In genomic region chr9:93190656-93191353, GRCh38 we compare ENCODE assay signal across 20 cellular contexts. TPM values are rescaled to one million over a fixed set of nuclear protein-coding genes. Genes with fewer than 3 reads are reported as not detected.
"Had no signal": no experiment of that assay in that cellular context is flagged by ENCODE, and none has a peak within 500 bp of the region (broad histone marks: within the 10 kb centered on the region; RNA-seq: fewer than 3 reads in every experiment).

No MANE protein-coding gene starts in this region.

- H3K27ac ChIP-seq: epithelial cell of prostate, neural progenitor cell, ovary had no signal

- H3K27me3 ChIP-seq: dorsolateral prefrontal cortex, ovary, transverse colon had no signal

- H3K9me3 Mint-ChIP-seq: activated CD4-positive, alpha-beta memory T cell treated with anti-CD3 and anti-CD28 coated beads, Interleukin-2, amount 10 ng/mL, durations not matched to agents 7 days and 5 days; neural progenitor cell had no signal

- H3K27ac Mint-ChIP-seq: activated CD4-positive, alpha-beta memory T cell treated with anti-CD3 and anti-CD28 coated beads, Interleukin-2, amount 10 ng/mL, durations not matched to agents 7 days and 5 days; activated CD8-positive, alpha-beta memory T cell treated with anti-CD3 and anti-CD28 coated beads, Interleukin-2, amount 10 ng/mL, durations not matched to agents 7 days and 5 days; activated naive CD8-positive, alpha-beta T cell; neural progenitor cell had no signal

- H3K36me3 ChIP-seq: neural progenitor cell, ovary, transverse colon had no signal

- H3K4me1 Mint-ChIP-seq: activated CD4-positive, alpha-beta memory T cell treated with anti-CD3 and anti-CD28 coated beads, Interleukin-2, amount 10 ng/mL, durations not matched to agents 7 days and 5 days; activated CD8-positive, alpha-beta memory T cell treated with anti-CD3 and anti-CD28 coated beads, Interleukin-2, amount 10 ng/mL, durations not matched to agents 7 days and 5 days had no signal

- H3K4me2 ChIP-seq: neural progenitor cell had no signal

- H3K27me3 Mint-ChIP-seq: activated naive CD8-positive, alpha-beta T cell had no signal

- DNase-seq: activated CD4-positive, alpha-beta memory T cell treated with anti-CD3 and anti-CD28 coated beads, Interleukin-2, amount 10 ng/mL, durations not matched to agents 7 days and 5 days; activated CD4-positive, alpha-beta T cell treated with anti-CD3 and anti-CD28 coated beads for 48 hours; activated CD4-positive, CD25-positive, alpha-beta regulatory T cell; activated CD8-positive, alpha-beta memory T cell treated with anti-CD3 and anti-CD28 coated beads, Interleukin-2, amount 10 ng/mL, durations not matched to agents 7 days and 5 days; caudate nucleus; foreskin melanocyte; head of caudate nucleus; mesenchymal stem cell; naive thymus-derived CD4-positive, alpha-beta T cell; ovary; stimulated activated CD4-positive, alpha-beta T cell treated with anti-CD3 and anti-CD28 coated beads, Interleukin-12 subunit alpha, Interleukin-12 subunit beta, amount 100 ng/mL, for 4 hours; stimulated activated CD4-positive, alpha-beta T cell treated with anti-CD3 and anti-CD28 coated beads, Interleukin-1b, Interleukin-23, amount 100 ng/mL, for 48 hours; stimulated activated naive CD8-positive, alpha-beta T cell treated with anti-CD3 and anti-CD28 coated beads, Interleukin-15, Interleukin-2, amounts not matched to agents 100 U/mL and 50 U/mL, for 24 hours; transverse colon had no signal

- H3K36me3 Mint-ChIP-seq: activated CD8-positive, alpha-beta memory T cell treated with anti-CD3 and anti-CD28 coated beads, Interleukin-2, amount 10 ng/mL, durations not matched to agents 7 days and 5 days; activated naive CD8-positive, alpha-beta T cell; naive thymus-derived CD4-positive, alpha-beta T cell had no signal

- FAIRE-seq: colon, TTC549 had no signal

- H3K4me3 ChIP-seq: neural progenitor cell, ovary, transverse colon had no signal

- H3K9ac ChIP-seq: neural progenitor cell had no signal

- H3K9me3 ChIP-seq: ovary, transverse colon had no signal

- H2AFZ ChIP-seq: neural progenitor cell had no signal

- ATAC-seq: activated CD8-positive, alpha-beta memory T cell treated with anti-CD3 and anti-CD28 coated beads, Interleukin-2, amount 10 ng/mL, durations not matched to agents 7 days and 5 days; naive thymus-derived CD4-positive, alpha-beta T cell; stimulated activated naive CD8-positive, alpha-beta T cell treated with anti-CD3 and anti-CD28 coated beads, Interleukin-15, Interleukin-2, amounts not matched to agents 100 U/mL and 50 U/mL, for 24 hours had no signal

- H3K4me3 Mint-ChIP-seq: activated CD4-positive, alpha-beta memory T cell treated with anti-CD3 and anti-CD28 coated beads, Interleukin-2, amount 10 ng/mL, durations not matched to agents 7 days and 5 days; activated CD8-positive, alpha-beta memory T cell treated with anti-CD3 and anti-CD28 coated beads, Interleukin-2, amount 10 ng/mL, durations not matched to agents 7 days and 5 days; activated naive CD8-positive, alpha-beta T cell; naive thymus-derived CD4-positive, alpha-beta T cell; neural progenitor cell had no signal

RNA-seq across cellular contexts. Expression of gene WNK2, which starts 6.9 kb away (rescaled TPM):
- total RNA-seq: activated CD8-positive, alpha-beta memory T cell treated with anti-CD3 and anti-CD28 coated beads, Interleukin-2, amount 10 ng/mL, durations not matched to agents 7 days and 5 days had no signal
- polyA plus RNA-seq: naive thymus-derived CD4-positive, alpha-beta T cell had no signal
